1 cellular context compared by ENCODE assay signal in the genomic region with DNA sequence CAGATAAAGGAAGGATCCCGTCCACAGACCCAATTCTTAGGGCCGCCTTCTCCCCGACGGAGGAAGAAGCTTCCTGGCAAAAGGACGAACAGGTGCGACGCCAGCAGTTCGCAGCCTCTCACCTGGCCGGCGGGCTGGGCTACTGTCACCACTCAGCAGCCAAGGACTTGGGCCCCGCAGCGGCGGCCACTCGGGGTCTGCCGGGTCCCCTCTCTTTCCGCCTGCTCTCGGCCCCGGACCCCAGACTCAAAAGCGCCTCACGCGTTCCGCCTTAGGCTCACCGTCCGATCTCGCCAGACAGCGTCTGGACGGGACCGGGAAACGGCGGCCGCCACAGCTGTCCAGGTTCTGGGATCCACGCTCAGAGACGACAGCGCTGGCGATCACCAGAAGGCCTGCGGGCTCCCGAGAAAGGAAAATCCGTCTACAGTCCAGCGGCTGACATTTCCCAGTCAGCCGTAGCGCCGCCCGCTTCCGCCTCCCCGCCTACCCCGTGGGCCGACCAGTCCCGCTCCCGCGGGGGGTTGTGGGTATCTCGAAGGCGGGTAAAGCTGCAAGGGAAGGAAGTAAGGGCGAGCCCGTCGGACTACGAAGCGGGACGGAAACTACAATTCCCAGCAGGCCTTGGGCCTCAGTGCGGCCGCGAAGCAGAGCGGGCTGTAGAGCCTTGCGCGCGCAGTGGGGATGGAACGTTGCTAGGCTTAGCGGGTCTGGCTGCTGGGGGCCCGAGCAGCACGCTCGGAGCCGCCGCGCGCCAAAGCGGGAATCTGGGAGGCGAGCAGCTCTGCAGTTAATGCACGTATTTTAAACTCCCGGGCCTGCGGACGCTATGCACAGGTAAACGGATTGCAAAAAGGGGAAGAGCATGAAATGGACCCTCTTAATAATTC.
TF ChIP-seq lines count a peak whose summit lies in the region.

A gene (minus strand): TSS at position 454 of the 890 bp plus-strand sequence. CDS start 8,538 bp downstream, outside the sequence.
A gene (plus strand): TSS at position 678 of the 890 bp plus-strand sequence. CDS start 152 bp downstream, at position 830.

TF ChIP-seq in HepG2, 621 proteins besides CTCF, POLR2A, EP300 and RAD21 (continued from another document):
- TF ChIP-seq FOXP1 (IDR thresholded peaks at IDR 0.05) (no peak), FOXP1 (CRISPR knock-in tag; IDR thresholded peaks at IDR 0.05) (no peak), KLF15 (CRISPR knock-in tag; IDR thresholded peaks at IDR 0.05; ENCODE audit: borderline replicate concordance) (peak; percentile 57; the same call in 1 of the 2 replicates), ZNF143 (CRISPR knock-in tag; IDR thresholded peaks at IDR 0.05) (peak; percentile 99), TBX2 (CRISPR knock-in tag; IDR thresholded peaks at IDR 0.05; ENCODE audit: borderline replicate concordance) (peak; percentile 61), ZNF672 (CRISPR knock-in tag; IDR thresholded peaks at IDR 0.05) (no peak), ARNT2 (CRISPR knock-in tag; IDR thresholded peaks at IDR 0.05; ENCODE audit: low read depth) (peak; percentile 44; the same call in 1 of the 2 replicates), KDM1A (CRISPR knock-in tag; IDR thresholded peaks at IDR 0.05) (0 out of 2 replicates have a peak, but pooled peaks have one; percentile 10), ZSCAN30 (CRISPR knock-in tag; IDR thresholded peaks at IDR 0.05) (no peak), TAF15 (IDR thresholded peaks at IDR 0.05; ENCODE audit: low read depth, low read length, poor library complexity, severe bottlenecking) (no peak)
- TF ChIP-seq, protein P1, sequence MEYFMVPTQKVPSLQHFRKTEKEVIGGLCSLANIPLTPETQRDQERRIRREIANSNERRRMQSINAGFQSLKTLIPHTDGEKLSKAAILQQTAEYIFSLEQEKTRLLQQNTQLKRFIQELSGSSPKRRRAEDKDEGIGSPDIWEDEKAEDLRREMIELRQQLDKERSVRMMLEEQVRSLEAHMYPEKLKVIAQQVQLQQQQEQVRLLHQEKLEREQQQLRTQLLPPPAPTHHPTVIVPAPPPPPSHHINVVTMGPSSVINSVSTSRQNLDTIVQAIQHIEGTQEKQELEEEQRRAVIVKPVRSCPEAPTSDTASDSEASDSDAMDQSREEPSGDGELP (IDR thresholded peaks at IDR 0.05; ENCODE audit: borderline replicate concordance, low read depth), result peak; percentile 27; the same call in 1 of the 2 replicates
